ENCODE assay signal across 21 cellular contexts in the genomic region with DNA sequence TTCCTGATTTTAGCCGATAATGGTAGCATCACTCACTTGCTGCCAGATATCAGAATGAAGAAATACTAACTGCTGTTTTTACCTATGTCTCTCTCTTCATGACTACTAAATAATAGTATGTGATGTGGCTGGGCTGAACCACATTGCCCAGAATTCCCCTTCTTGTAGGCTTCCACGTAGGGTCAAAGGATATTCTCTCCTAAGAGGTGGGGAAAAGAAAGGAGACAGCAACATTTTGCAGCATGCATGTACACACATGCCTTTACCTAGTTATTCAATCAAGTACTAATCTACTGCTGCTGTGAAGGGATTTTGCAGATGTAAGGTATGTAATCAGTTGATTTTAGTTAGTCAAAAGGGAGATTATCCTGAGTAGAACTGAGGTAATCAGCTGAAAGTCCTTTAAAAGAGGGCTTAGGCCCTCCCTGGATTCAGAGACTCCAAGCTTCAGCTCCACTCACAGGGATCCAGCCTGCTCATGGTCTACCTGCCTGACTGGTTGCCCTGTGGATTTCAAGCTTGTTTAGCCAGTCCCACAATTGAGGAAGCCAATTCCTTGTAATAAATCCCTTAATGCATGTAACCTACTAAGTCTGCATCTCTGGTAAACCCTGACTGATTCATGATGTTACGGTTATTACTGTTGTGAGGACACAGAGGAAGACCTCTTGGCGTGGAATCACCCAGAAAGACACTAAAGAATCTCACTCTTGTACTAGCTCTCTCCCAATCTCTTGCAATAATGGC. TPM values are rescaled to one million over a fixed set of nuclear protein-coding genes. Genes with fewer than 3 reads are reported as not detected.
DNase-seq lines count a peak whose midpoint lies in the region; ATAC-seq, FAIRE-seq and TF ChIP-seq lines count a peak whose summit lies in the region.
"Had no signal": no experiment of that assay in that cellular context is flagged by ENCODE, and none has a peak within 500 bp of the region (broad histone marks: within the 10 kb centered on the region; RNA-seq: fewer than 3 reads in every experiment).

No MANE protein-coding gene starts in this region.

- H3K27me3 Mint-ChIP-seq in MCF 10A (ENCODE audit: insufficient read depth, unreplicated experiment), result no peaks in the 10 kb centered on the region
- peaks cover 3% of the 10 kb centered on the region for H3K27me3 Mint-ChIP-seq in brain
- no peaks in the 10 kb centered on the region for H3K27me3 Mint-ChIP-seq in type B pancreatic cell

- dilution Hi-C loops in keratinocyte (cut with MboI; ENCODE audit: extremely low pct_ligation_motif_present, low sequenced_read_pairs), result no loop called here

- no peaks in the 10 kb centered on the region for H4K20me1 ChIP-seq in keratinocyte (ENCODE audit: control insufficient read depth, extremely low read depth, insufficient read depth, low read length)

- in situ Hi-C loops in T47D (cut with HindIII; ENCODE audit: low pct_unique_long_range_greater_than_20kb, low sequenced_read_pairs), result no loop called here

- H3K9ac ChIP-seq in keratinocyte (ENCODE audit: control insufficient read depth, extremely low read depth, insufficient read depth, low read length), result peak overlapping the region; percentile 63

- H3K27ac ChIP-seq in keratinocyte (ENCODE audit: control insufficient read depth, insufficient read depth, low read length), result peak overlapping the region; percentile 84
- H3K27ac ChIP-seq: upper lobe of right lung had no signal

- intact Hi-C loops in MCF 10A (cut with micrococcal nuclease), result no loop called here
- intact Hi-C loops in Right ventricle myocardium inferior (cut with DNase I), result no loop called here

- H3K27ac Mint-ChIP-seq in MCF 10A (ENCODE audit: low read depth, unreplicated experiment), result no peak overlapping the region
- H3K27ac Mint-ChIP-seq in brain, result peak overlapping the region in 3 of 5 experiments; percentile 50 to 77 (median 68)
- H3K27ac Mint-ChIP-seq in type B pancreatic cell, result peak overlapping the region; percentile 27
- H3K27ac Mint-ChIP-seq: CD4-positive, alpha-beta memory T cell had no signal

- no peaks in the 10 kb centered on the region for H3K9me1 ChIP-seq in keratinocyte (ENCODE audit: control insufficient read depth, extremely low read depth, insufficient read depth, low read length)

- DNase-seq in T47D (ENCODE audit: low read depth in 1 of 2, low spot score in 1 of 2), result peak; percentile 41 to 84
- DNase-seq in MCF 10A (ENCODE audit: unreplicated experiment), result no peak
- DNase-seq in keratinocyte (ENCODE audit: low read depth, low spot score), result no peak
- no peak for DNase-seq in type B pancreatic cell (ENCODE audit: extremely low spot score, unreplicated experiment)
- DNase-seq in NCI-H510A (lab: John Stamatoyannopoulos, UW), result no peak
- DNase-seq in Right ventricle myocardium inferior (ENCODE audit: missing footprints), result no peak
- DNase-seq in HuH-7.5 (ENCODE audit: low spot score), result no peak
- DNase-seq: CD4-positive, alpha-beta memory T cell; central memory CD4-positive, alpha-beta T cell; DMS79; effector memory CD8-positive, alpha-beta T cell; foreskin fibroblast; mucosa of descending colon; NCI-H2227 treated with DMSO at 0.1 percent for 48 hours; NK-92 treated with Interleukin-12 subunit alpha and Interleukin-12 subunit beta, amount 100 ng/mL, for 24 hours; right cardiac atrium; stimulated activated naive CD4-positive, alpha-beta T cell; upper lobe of right lung had no signal

- TF ChIP-seq CTCF in MCF 10A (IDR thresholded peaks at IDR 0.05; ENCODE audit: unreplicated experiment) (no peak), brain (conservative IDR thresholded peaks at IDR 0.05) (no peak), keratinocyte (optimal IDR thresholded peaks at IDR 0.05 in 1 of 3, IDR thresholded peaks at IDR 0.05 in 1 of 3, conservative IDR thresholded peaks at IDR 0.05 in 1 of 3; ENCODE audit: extremely low read depth in 1 of 3, insufficient read depth in 2 of 3, low read length in 3 of 3) (no peak), type B pancreatic cell (conservative IDR thresholded peaks at IDR 0.05) (no peak)

- H3K4me1 Mint-ChIP-seq in MCF 10A (ENCODE audit: insufficient read depth, unreplicated experiment) (peaks cover 27% of the 10 kb centered on the region), brain (peaks cover 35% of the 10 kb centered on the region), type B pancreatic cell (ENCODE audit: unreplicated experiment) (peaks cover 24% of the 10 kb centered on the region)

- H3K4me1 ChIP-seq in keratinocyte (ENCODE audit: control insufficient read depth, extremely low read depth, insufficient read depth, low read length), result peaks cover 51% of the 10 kb centered on the region

- H3K36me3 ChIP-seq in keratinocyte (ENCODE audit: control insufficient read depth in 2 of 2, extremely low read depth in 1 of 2, insufficient read depth in 2 of 2, low read length in 2 of 2), result no peaks in the 10 kb centered on the region
- H3K36me3 ChIP-seq: upper lobe of right lung had no signal

- H3K4me3 Mint-ChIP-seq in MCF 10A (ENCODE audit: unreplicated experiment) (no peak overlapping the region), brain (no peak overlapping the region), type B pancreatic cell (no peak overlapping the region)
- H3K4me3 Mint-ChIP-seq: effector memory CD8-positive, alpha-beta T cell had no signal

- H3K36me3 Mint-ChIP-seq in MCF 10A (ENCODE audit: insufficient read depth, unreplicated experiment), result peaks cover 9% of the 10 kb centered on the region
- no peaks in the 10 kb centered on the region for H3K36me3 Mint-ChIP-seq in brain
- peaks cover 6% of the 10 kb centered on the region for H3K36me3 Mint-ChIP-seq in type B pancreatic cell

- CTCF ChIA-PET in MCF 10A (lab: Yijun Ruan, JAX), result interaction anchor here (0.6 to 2.9 kb wide), 4 partner anchors 11 to 499 kb away, joined by 3 to 20 read pairs (median 12); no protein-coding TSS in a partner anchor

- no peaks in the 10 kb centered on the region for H3K27me3 ChIP-seq in keratinocyte (ENCODE audit: control insufficient read depth, extremely low read depth, insufficient read depth, low read length)
- H3K27me3 ChIP-seq: upper lobe of right lung had no signal

- H3K9me3 Mint-ChIP-seq in MCF 10A (ENCODE audit: unreplicated experiment), result no peaks in the 10 kb centered on the region
- H3K9me3 Mint-ChIP-seq in brain, result peaks cover 0 to 6% (median 0%) of the 10 kb centered on the region in 5 experiments
- peaks cover 12% of the 10 kb centered on the region for H3K9me3 Mint-ChIP-seq in type B pancreatic cell
- H3K9me3 Mint-ChIP-seq: effector memory CD8-positive, alpha-beta T cell had no signal

- H3K4me3 ChIP-seq in keratinocyte (ENCODE audit: control insufficient read depth in 2 of 3, extremely low read depth in 1 of 3, insufficient read depth in 2 of 3, low read depth in 1 of 3, low read length in 3 of 3), result no peak overlapping the region
- H3K4me3 ChIP-seq: mucosa of descending colon, upper lobe of right lung had no signal

- H3K9me3 ChIP-seq in keratinocyte (ENCODE audit: control insufficient read depth, low read depth, low read length), result no peaks in the 10 kb centered on the region
- H3K9me3 ChIP-seq: mucosa of descending colon, upper lobe of right lung had no signal

- ATAC-seq in Right ventricle myocardium inferior, result no peak
- ATAC-seq: effector memory CD8-positive, alpha-beta T cell; mucosa of descending colon; right cardiac atrium; upper lobe of right lung had no signal

- POLR2A ChIA-PET in MCF 10A (lab: Yijun Ruan, JAX), result interaction anchor here (0.6 to 5.3 kb wide), 7 partner anchors 12 to 277 kb away, joined by 3 to 47 read pairs (median 8); a partner anchor contains a TSS

- H3K4me2 ChIP-seq in keratinocyte (ENCODE audit: control insufficient read depth, extremely low read depth, insufficient read depth, low read depth, low read length), result peak overlapping the region; percentile 55

- peak; percentile 63 for FAIRE-seq in keratinocyte (lab: Jason Lieb, UNC)

- H3K79me2 ChIP-seq in keratinocyte (ENCODE audit: control insufficient read depth, insufficient read depth, low read length), result no peaks in the 10 kb centered on the region

- H2AFZ ChIP-seq in keratinocyte (ENCODE audit: control insufficient read depth, low read length), result peak overlapping the region; percentile 14

- BruUV-seq in MCF 10A (replicated peaks; lab: Mats Ljungman, UMichigan), result no TSS peak

RNA-seq across cellular contexts. Expression of a gene that starts 20.4 kb away (rescaled TPM):
- total RNA-seq in MCF 10A (2022) (8.0 and 14.8 TPM in 2 replicates), type B pancreatic cell (ENCODE audit: low replicate concordance) (33.3 and 44.6 TPM in 2 replicates), Right ventricle myocardium inferior (78.0 TPM)
- polyA plus RNA-seq in brain (ENCODE audit: insufficient read depth, low read depth, low replicate concordance) (6.4 TPM), keratinocyte (8.1 to 18.1 TPM (median 14.7 TPM) in 3 replicates)
- 8.5 TPM for polyA plus RNA-seq in keratinocyte (2011; ENCODE audit: low read depth)
- polyA plus RNA-seq in keratinocyte (2011; cell fraction: cytosol; rRNA removed), result 5.1 and 9.8 TPM in 2 replicates
- polyA plus RNA-seq in keratinocyte (2011; cell fraction: nucleus; rRNA removed), result 27.1 and 28.4 TPM in 2 replicates
- 6.1 and 9.3 TPM in 2 replicates for polyA plus RNA-seq in keratinocyte (2012; ENCODE audit: low replicate concordance)
- 3.9 to 67.5 TPM (median 38.3 TPM) in 3 replicates for polyA minus RNA-seq in keratinocyte
- 5.9 TPM for polyA minus RNA-seq in keratinocyte (2011; cell fraction: cytosol; rRNA and poly(A)+ RNA removed)
- 51.8 and 109 TPM in 2 replicates for polyA minus RNA-seq in keratinocyte (2011; cell fraction: nucleus; rRNA and poly(A)+ RNA removed)

RNA-seq across cellular contexts. Expression of a gene that starts 53.2 kb away (rescaled TPM):
- not detected in 2 replicates for total RNA-seq in MCF 10A (2022)
- polyA plus RNA-seq in brain (ENCODE audit: insufficient read depth, low read depth, low replicate concordance), result not detected
- polyA plus RNA-seq in keratinocyte, result 0.12 TPM in 1 of 3 replicates, not detected in the others
- polyA plus RNA-seq in keratinocyte (2011; ENCODE audit: low read depth), result not detected
- polyA plus RNA-seq in keratinocyte (2011; cell fraction: cytosol; rRNA removed), result not detected in 2 replicates
- not detected in 2 replicates for polyA plus RNA-seq in keratinocyte (2011; cell fraction: nucleus; rRNA removed)
- polyA plus RNA-seq in keratinocyte (2012; ENCODE audit: low replicate concordance), result not detected in 2 replicates
- polyA minus RNA-seq in keratinocyte, result not detected in 3 replicates
- not detected for polyA minus RNA-seq in keratinocyte (2011; cell fraction: cytosol; rRNA and poly(A)+ RNA removed)
- polyA minus RNA-seq in keratinocyte (2011; cell fraction: nucleus; rRNA and poly(A)+ RNA removed), result not detected in 2 replicates
- total RNA-seq in type B pancreatic cell (ENCODE audit: low replicate concordance), result not detected in 2 replicates
- total RNA-seq in Right ventricle myocardium inferior, result not detected
- total RNA-seq: CD4-positive, alpha-beta memory T cell; left lobe of liver; mucosa of descending colon; right cardiac atrium; T-helper 2 cell treated with Interferon-gamma antibody and Interleukin-4, amounts not matched to agents 100 ng/mL and 5 ng/mL, for 36 hours; upper lobe of right lung had no signal
- polyA plus RNA-seq: CD4-positive, alpha-beta memory T cell; right cardiac atrium had no signal

Comparison
In these comparisons a context has a peak if more than half of its experiments do, and no peak if none do; other contexts are left out.
1. DNase-seq: peak in T47D (2 of 2); none in MCF 10A (single experiment), keratinocyte (single experiment), type B pancreatic cell (single experiment), NCI-H510A (single experiment), Right ventricle myocardium inferior (single experiment) and HuH-7.5 (single experiment).